ENCODE assay signal across 29 cellular contexts in genomic region chr10:133338080-133339071, GRCh38. TPM values are rescaled to one million over a fixed set of nuclear protein-coding genes. Genes with fewer than 3 reads are reported as not detected.
"Had no signal": no experiment of that assay in that cellular context is flagged by ENCODE, and none has a peak within 500 bp of the region (broad histone marks: within the 10 kb centered on the region; RNA-seq: fewer than 3 reads in every experiment).

No MANE protein-coding gene starts in this region.

- H3K27ac ChIP-seq: ascending aorta, cardiac muscle cell had no signal

- DNase-seq: activated CD4-positive, alpha-beta T cell treated with anti-CD3 and anti-CD28 coated beads for 36 hours; activated CD4-positive, alpha-beta T cell treated with anti-CD3 and anti-CD28 coated beads, Interleukin-2, amount 10 ng/mL, durations not matched to agents 7 days and 5 days; activated CD4-positive, alpha-beta T cell treated with anti-CD3 and anti-CD28 coated beads, Interleukin-2, amount 50 U/mL, for 48 hours; activated CD8-positive, alpha-beta T cell treated with anti-CD3 and anti-CD28 coated beads, Interleukin-2, amount 10 ng/mL, durations not matched to agents 7 days and 5 days; activated gamma-delta T cell; activated naive CD4-positive, alpha-beta T cell treated with Interleukin-2 at 50 U/mL for 16 hours; activated naive CD8-positive, alpha-beta T cell treated with anti-CD3 and anti-CD28 coated beads, Interleukin-2, amount 10 ng/mL, durations not matched to agents 7 days and 5 days; activated T-cell treated with anti-CD3 and anti-CD28 coated beads, Interleukin-2, amount 50 U/mL, for 24 hours; amygdala; NCI-H1092 treated with DMSO at 0.1 percent for 48 hours; NCI-H1417; NCI-H146; NCI-H187; NCI-H2081; NCI-H2171 treated with DMSO at 0.1 percent for 48 hours; NCI-H2227 treated with DMSO at 0.1 percent for 48 hours; NCI-H446; NCI-H510A treated with DMSO at 0.1 percent for 48 hours; NCI-H526 treated with DMSO at 0.1 percent for 48 hours; NCI-H82 had no signal

- H3K36me3 ChIP-seq: ascending aorta, cardiac muscle cell had no signal

- H3K9me3 ChIP-seq: ascending aorta had no signal

- H3K4me3 ChIP-seq: ascending aorta, cardiac muscle cell had no signal

- ATAC-seq: activated CD4-positive, alpha-beta T cell treated with anti-CD3 and anti-CD28 coated beads for 36 hours; activated CD4-positive, CD25-positive, alpha-beta regulatory T cell treated with anti-CD3 and anti-CD28 coated beads, Interleukin-2, amount 50 U/mL, for 24 hours; activated CD8-positive, alpha-beta T cell treated with anti-CD3 and anti-CD28 coated beads, Interleukin-2, amount 10 ng/mL, durations not matched to agents 7 days and 5 days; Panc1; WTC11 had no signal

RNA-seq across cellular contexts. Expression of gene CALY, which starts 1.7 kb away (rescaled TPM):
- total RNA-seq: activated CD4-positive, alpha-beta T cell treated with anti-CD3 and anti-CD28 coated beads for 36 hours; activated CD4-positive, alpha-beta T cell treated with anti-CD3 and anti-CD28 coated beads, Interleukin-2, amount 10 ng/mL, durations not matched to agents 7 days and 5 days; activated CD8-positive, alpha-beta T cell treated with anti-CD3 and anti-CD28 coated beads, Interleukin-2, amount 10 ng/mL, durations not matched to agents 7 days and 5 days; activated T-helper 2 cell treated with anti-CD3 and anti-CD28 coated beads, Interferon-gamma antibody, Interleukin-2, Interleukin-4, amounts not matched to agents 10 μg/mL and 5 μg/mL and 100 μg/mL, durations not matched to agents 14 hours and 24 hours and 36 hours; ascending aorta; M059J; RPMI7951 had no signal

RNA-seq across cellular contexts. Expression of gene PRAP1, which starts 8.8 kb away (rescaled TPM):
- total RNA-seq: activated CD4-positive, alpha-beta T cell treated with anti-CD3 and anti-CD28 coated beads for 36 hours; activated CD4-positive, alpha-beta T cell treated with anti-CD3 and anti-CD28 coated beads, Interleukin-2, amount 10 ng/mL, durations not matched to agents 7 days and 5 days; activated CD8-positive, alpha-beta T cell treated with anti-CD3 and anti-CD28 coated beads, Interleukin-2, amount 10 ng/mL, durations not matched to agents 7 days and 5 days; activated naive CD8-positive, alpha-beta T cell treated with anti-CD3 and anti-CD28 coated beads, Interleukin-2, amount 10 ng/mL, durations not matched to agents 7 days and 5 days; activated T-helper 2 cell treated with anti-CD3 and anti-CD28 coated beads, Interferon-gamma antibody, Interleukin-2, Interleukin-4, amounts not matched to agents 10 μg/mL and 5 μg/mL and 100 μg/mL, durations not matched to agents 14 hours and 24 hours and 36 hours; ascending aorta; chondrocyte; M059J; RPMI7951 had no signal
